Comparison of ENCODE assay signal across 8 cellular contexts in genomic region chr2:64975232-64975791, GRCh38. TPM values are rescaled to one million over a fixed set of nuclear protein-coding genes. Genes with fewer than 3 reads are reported as not detected.
A peak's percentile ranks its signal among the peaks of the same experiment; 100 is the strongest.
DNase-seq lines count a peak whose midpoint lies in the region; ATAC-seq and TF ChIP-seq lines count a peak whose summit lies in the region.
"Had no signal": no experiment of that assay in that cellular context is flagged by ENCODE, and none has a peak within 500 bp of the region (broad histone marks: within the 10 kb centered on the region; RNA-seq: fewer than 3 reads in every experiment).

No MANE protein-coding gene starts in this region.

- TF ChIP-seq CTCF in LNCaP clone FGC (IDR thresholded peaks at IDR 0.05; ENCODE audit: control insufficient read depth, extremely low read depth, insufficient read depth): no peak
- TF ChIP-seq CTCF in MCF 10A (IDR thresholded peaks at IDR 0.05; ENCODE audit: unreplicated experiment): no peak
- no peak for TF ChIP-seq CTCF in tibial artery (IDR thresholded peaks at IDR 0.05)

- CTCF ChIA-PET in MCF 10A (lab: Yijun Ruan, JAX): interaction anchor here (1.1 kb wide), 1 partner anchor 12 kb away, joined by 3 read pairs; no protein-coding TSS in a partner anchor

- ATAC-seq in right cardiac atrium (peak; percentile 94 to 95), GM18861 (IDR thresholded peaks at IDR 0.05; ENCODE audit: unreplicated experiment) (no peak), GM21360 (IDR thresholded peaks at IDR 0.05; ENCODE audit: unreplicated experiment) (no peak)

- intact Hi-C loops in MCF 10A (cut with micrococcal nuclease) (no loop called here), right cardiac atrium (cut with DNase I) (no loop called here), tibial artery (cut with DNase I; ENCODE audit: low total_unique reads) (no loop called here)

- peak overlapping the region; percentile 45 for H3K4me3 Mint-ChIP-seq in MCF 10A (ENCODE audit: unreplicated experiment)
- H3K4me3 Mint-ChIP-seq: nephron had no signal

- H3K27me3 Mint-ChIP-seq in MCF 10A (ENCODE audit: insufficient read depth, unreplicated experiment): no peaks in the 10 kb centered on the region

- BruUV-seq in MCF 10A (replicated peaks; lab: Mats Ljungman, UMichigan): no TSS peak

- H3K4me1 ChIP-seq in right cardiac atrium (ENCODE audit: control insufficient read depth, insufficient read depth, low read length): no peaks in the 10 kb centered on the region
- H3K4me1 ChIP-seq in tibial artery: peaks cover 0 to 31% (median 16%) of the 10 kb centered on the region in 4 donors

- H3K27me3 ChIP-seq in right cardiac atrium (ENCODE audit: control insufficient read depth, insufficient read depth) (no peaks in the 10 kb centered on the region), tibial artery (no peaks in the 10 kb centered on the region)

- POLR2A ChIA-PET in MCF 10A (lab: Yijun Ruan, JAX): interaction anchor here (0.7 to 3.3 kb wide), 7 partner anchors 12 to 32 kb away, joined by 3 to 23 read pairs (median 4); no protein-coding TSS in a partner anchor

- H3K27ac Mint-ChIP-seq in MCF 10A (ENCODE audit: low read depth, unreplicated experiment): peak overlapping the region; percentile 24
- H3K27ac Mint-ChIP-seq: nephron had no signal

- H3K4me3 ChIP-seq in LNCaP clone FGC (ENCODE audit: low read depth, low read length) (no peak overlapping the region), right cardiac atrium (ENCODE audit: low read length) (no peak overlapping the region), tibial artery (no peak overlapping the region)

- H3K36me3 Mint-ChIP-seq in MCF 10A (ENCODE audit: insufficient read depth, unreplicated experiment): no peaks in the 10 kb centered on the region

- H3K27ac ChIP-seq in right cardiac atrium (ENCODE audit: low read length) (no peak overlapping the region), tibial artery (peak overlapping the region; percentile 29 to 43)

- DNase-seq in LNCaP clone FGC (ENCODE audit: low read depth) (peak; percentile 15), MCF 10A (ENCODE audit: unreplicated experiment) (peak; percentile 96), right cardiac atrium (peak; percentile 59 to 82 (median 70)), tibial artery (peak; percentile 42 to 66), DMS79 (lab: John Stamatoyannopoulos, UW) (no peak)

- H3K9me3 Mint-ChIP-seq in MCF 10A (ENCODE audit: unreplicated experiment): no peaks in the 10 kb centered on the region
- H3K9me3 Mint-ChIP-seq: nephron had no signal

- H3K9me3 ChIP-seq in right cardiac atrium (ENCODE audit: control insufficient read depth, low read length) (no peaks in the 10 kb centered on the region), tibial artery (no peaks in the 10 kb centered on the region)

- H3K4me1 Mint-ChIP-seq in MCF 10A (ENCODE audit: insufficient read depth, unreplicated experiment): peaks cover 32% of the 10 kb centered on the region

- no peaks in the 10 kb centered on the region for H3K36me3 ChIP-seq in tibial artery

- WGBS in right cardiac atrium: 20% methylated on average over 4 of the region's 4 CpGs

RNA-seq across cellular contexts. Expression of gene SLC1A4, which starts 13.9 kb away (rescaled TPM):
- total RNA-seq in MCF 10A (2022) (29.6 and 36.0 TPM in 2 replicates), right cardiac atrium (1 to 10 TPM; 3.6 to 5.6 (median 4.3) TPM)
- polyA plus RNA-seq in right cardiac atrium: 1.2 TPM

Comparison
In these comparisons a context has a peak if more than half of its experiments do, and no peak if none do; other contexts are left out.
1. ATAC-seq: peak in right cardiac atrium (2 of 2); none in GM18861 (single experiment) and GM21360 (single experiment).